In the genomic region with DNA sequence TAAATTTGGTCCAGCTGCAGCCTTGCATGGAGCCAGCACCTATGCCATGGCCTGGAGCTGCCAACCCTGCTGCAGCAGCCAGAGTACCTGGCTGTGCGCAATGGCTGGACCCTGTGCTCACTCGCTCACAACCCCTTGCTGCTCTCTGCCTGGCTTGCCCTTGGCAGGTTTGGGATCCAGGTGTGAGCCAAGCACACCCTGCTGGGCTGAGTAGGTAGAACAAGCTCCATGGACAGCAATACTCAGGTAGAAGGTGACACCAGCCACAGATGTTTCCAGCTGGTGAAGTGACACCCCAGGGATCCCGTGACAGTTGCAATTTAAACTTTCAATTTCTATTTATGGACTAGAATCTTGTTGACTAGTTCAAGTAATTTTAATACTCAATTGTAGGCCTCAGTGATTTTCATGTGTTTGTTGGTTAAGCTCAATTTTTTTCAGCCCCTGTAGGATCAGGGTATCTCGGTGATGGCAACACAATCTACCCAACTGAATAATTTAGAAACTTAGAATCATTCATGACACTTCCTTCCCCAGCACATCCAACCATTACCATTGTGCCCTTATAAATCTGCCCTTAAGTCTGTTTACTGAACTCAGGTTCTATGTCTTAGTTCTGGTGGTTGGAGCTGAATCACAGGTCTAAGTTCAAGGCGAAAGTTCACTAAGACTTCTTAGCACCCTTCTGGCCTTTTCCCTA, we compare ENCODE assay signal across 9 cellular contexts.
DNase-seq lines count a peak whose midpoint lies in the region; ATAC-seq and TF ChIP-seq lines count a peak whose summit lies in the region.
"Had no signal": no experiment of that assay in that cellular context is flagged by ENCODE, and none has a peak within 500 bp of the region (broad histone marks: within the 10 kb centered on the region; RNA-seq: fewer than 3 reads in every experiment).

No MANE protein-coding gene starts in this region.

- no peaks in the 10 kb centered on the region for H3K27me3 ChIP-seq in mesendoderm (ENCODE audit: insufficient read depth, low read length, poor library complexity)
- H3K27me3 ChIP-seq in ascending aorta = no peaks in the 10 kb centered on the region

- no peaks in the 10 kb centered on the region for H3K79me2 ChIP-seq in mesendoderm (ENCODE audit: control insufficient read depth, insufficient read depth, low read length)

- H3K4ac ChIP-seq in mesendoderm (ENCODE audit: low read depth, low read length) = no peak overlapping the region

- H4K8ac ChIP-seq in mesendoderm (ENCODE audit: low read depth, low read length) = no peak overlapping the region

- DNase-seq in GM13976 (ENCODE audit: low spot score) (no peak), mesendoderm (peak; percentile 29), ascending aorta (ENCODE audit: low spot score in 2 of 2) (no peak), iPS-NIHi11 (ENCODE audit: low spot score) (no peak), NK-92 (lab: John Stamatoyannopoulos, UW; ENCODE audit: unreplicated experiment) (no peak)
- DNase-seq in activated CD4-positive, alpha-beta T cell treated with anti-CD3 and anti-CD28 coated beads, Interleukin-2, amount 10 ng/mL, durations not matched to agents 24 days and 14 days = peak; percentile 57
- DNase-seq: NCI-H82 had no signal

- H3K27ac Mint-ChIP-seq in activated CD4-positive, alpha-beta T cell treated with anti-CD3 and anti-CD28 coated beads, Interleukin-2, amount 10 ng/mL, durations not matched to agents 24 days and 14 days = no peak overlapping the region

- no CpG with 5 or more reads among the region's 5 CpGs for WGBS in mesendoderm (ENCODE audit: extremely low coverage, insufficient coverage, low lambda C conversion rate)

- H2BK5ac ChIP-seq in mesendoderm (ENCODE audit: low read length) = no peak overlapping the region

- H3K18ac ChIP-seq in mesendoderm (ENCODE audit: low read length) = no peak overlapping the region

- H3K9me3 Mint-ChIP-seq in activated CD4-positive, alpha-beta T cell treated with anti-CD3 and anti-CD28 coated beads, Interleukin-2, amount 10 ng/mL, durations not matched to agents 24 days and 14 days = no peaks in the 10 kb centered on the region

- in situ Hi-C loops in GM13976 (cut with MboI; ENCODE audit: low sequenced_read_pairs, unreplicated experiment) = no loop called here

- H2AK5ac ChIP-seq in mesendoderm (ENCODE audit: low read length) = no peak overlapping the region

- H3K56ac ChIP-seq in mesendoderm (ENCODE audit: low read length) = no peak overlapping the region

- H3K4me2 ChIP-seq in mesendoderm (ENCODE audit: low read length) = no peak overlapping the region

- no peak overlapping the region for H2BK15ac ChIP-seq in mesendoderm (replicated peaks; ENCODE audit: low read depth)

- H4K5ac ChIP-seq in mesendoderm (ENCODE audit: low read length) = no peak overlapping the region

- H3K36me3 ChIP-seq in mesendoderm (ENCODE audit: control insufficient read depth, insufficient read depth, low read length) (no peaks in the 10 kb centered on the region), ascending aorta (no peaks in the 10 kb centered on the region)

- ATAC-seq in HG02610 (IDR thresholded peaks at IDR 0.05; ENCODE audit: unreplicated experiment) = peak; percentile 51
- ATAC-seq in HG03439 (IDR thresholded peaks at IDR 0.05; ENCODE audit: unreplicated experiment) = no peak

- no peak overlapping the region for H3K23ac ChIP-seq in mesendoderm (ENCODE audit: low read length)

- peaks cover 1% of the 10 kb centered on the region for H3K27me3 Mint-ChIP-seq in activated CD4-positive, alpha-beta T cell treated with anti-CD3 and anti-CD28 coated beads, Interleukin-2, amount 10 ng/mL, durations not matched to agents 24 days and 14 days

- intact Hi-C loops in activated CD4-positive, alpha-beta T cell treated with anti-CD3 and anti-CD28 coated beads, Interleukin-2, amount 10 ng/mL, durations not matched to agents 24 days and 14 days (cut with micrococcal nuclease) = no loop called here
- intact Hi-C loops in ascending aorta (cut with DNase I) = no loop called here

- no peak overlapping the region for H3K9ac ChIP-seq in mesendoderm (ENCODE audit: low read length)

- H2BK120ac ChIP-seq in mesendoderm (ENCODE audit: low read depth, low read length) = no peak overlapping the region

- H3K4me1 ChIP-seq in mesendoderm (ENCODE audit: control insufficient read depth, low read depth, low read length) (no peaks in the 10 kb centered on the region), ascending aorta (no peaks in the 10 kb centered on the region)

- no peak overlapping the region for H3K4me3 ChIP-seq in mesendoderm (ENCODE audit: low read length)
- H3K4me3 ChIP-seq in ascending aorta = no peak overlapping the region

- no peaks in the 10 kb centered on the region for H3K9me3 ChIP-seq in ascending aorta

- no peaks in the 10 kb centered on the region for H3K79me1 ChIP-seq in mesendoderm (ENCODE audit: low read length)

- no peak overlapping the region for H3K4me3 Mint-ChIP-seq in activated CD4-positive, alpha-beta T cell treated with anti-CD3 and anti-CD28 coated beads, Interleukin-2, amount 10 ng/mL, durations not matched to agents 24 days and 14 days

- H3K4me1 Mint-ChIP-seq in activated CD4-positive, alpha-beta T cell treated with anti-CD3 and anti-CD28 coated beads, Interleukin-2, amount 10 ng/mL, durations not matched to agents 24 days and 14 days = no peaks in the 10 kb centered on the region

- H3K36me3 Mint-ChIP-seq in activated CD4-positive, alpha-beta T cell treated with anti-CD3 and anti-CD28 coated beads, Interleukin-2, amount 10 ng/mL, durations not matched to agents 24 days and 14 days (ENCODE audit: low read depth) = no peaks in the 10 kb centered on the region

- TF ChIP-seq CTCF in GM13976 (IDR thresholded peaks at IDR 0.05; ENCODE audit: borderline replicate concordance, control extremely low read depth, extremely low read depth, insufficient read depth, missing control alignments) = peak; percentile 37
- TF ChIP-seq CTCF in ascending aorta (IDR thresholded peaks at IDR 0.05) = no peak

- H3K27ac ChIP-seq in mesendoderm (ENCODE audit: low read depth, low read length) (no peak overlapping the region), ascending aorta (no peak overlapping the region)

Comparison
In these comparisons a context has a peak if more than half of its experiments do, and no peak if none do; other contexts are left out.
1. DNase-seq: peak in activated CD4-positive, alpha-beta T cell treated with anti-CD3 and anti-CD28 coated beads, Interleukin-2, amount 10 ng/mL, durations not matched to agents 24 days and 14 days (single experiment) and mesendoderm (single experiment); none in GM13976 (single experiment), ascending aorta (0 of 2), iPS-NIHi11 (single experiment) and NK-92 (single experiment).